In the genomic region with DNA sequence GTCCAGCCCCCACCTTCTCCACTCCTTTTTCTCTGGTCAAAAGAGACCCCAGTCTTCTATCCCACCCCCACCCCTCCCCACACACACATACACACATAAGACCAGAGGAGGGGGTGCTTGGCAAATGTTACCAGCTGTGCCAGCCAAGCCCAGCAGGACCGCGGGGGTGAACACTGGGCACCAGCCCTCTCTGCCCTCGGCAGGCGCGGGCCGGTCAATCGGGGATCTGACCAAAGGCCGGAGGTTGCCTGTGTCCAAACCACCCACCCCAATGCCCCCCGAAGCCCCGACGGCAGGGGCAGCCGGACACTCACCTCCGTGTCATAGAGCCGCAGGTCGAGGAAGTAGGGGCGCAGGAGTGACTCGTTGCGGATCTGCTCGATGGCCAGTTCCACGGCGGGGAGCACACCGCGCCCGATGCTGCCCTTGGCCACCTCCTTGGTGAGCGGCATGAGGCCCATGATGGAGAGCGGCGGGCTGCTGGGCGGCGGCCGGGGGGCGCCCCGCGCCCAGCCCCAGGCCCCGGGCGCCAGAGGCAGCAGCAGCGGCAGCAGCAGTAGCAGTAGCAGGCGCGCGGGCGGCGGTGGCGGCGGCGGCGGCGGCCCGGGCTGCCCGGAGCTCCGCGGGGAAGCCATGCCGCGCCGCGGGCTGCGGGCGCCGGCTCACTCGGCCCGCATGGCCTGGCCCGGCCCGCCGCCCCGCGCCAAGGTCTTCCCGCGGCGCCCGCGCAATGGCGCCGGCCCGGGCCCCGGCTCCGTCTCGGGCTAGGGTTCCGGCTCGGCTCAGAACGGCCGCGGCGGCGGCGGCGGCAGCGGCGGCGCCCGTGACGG, we compare ENCODE assay signal across 9 cellular contexts. TPM values are rescaled to one million over a fixed set of nuclear protein-coding genes. Genes with fewer than 3 reads are reported as not detected.
DNase-seq lines count a peak whose midpoint lies in the region; ATAC-seq and TF ChIP-seq lines count a peak whose summit lies in the region.
"Had no signal": no experiment of that assay in that cellular context is flagged by ENCODE, and none has a peak within 500 bp of the region (broad histone marks: within the 10 kb centered on the region; RNA-seq: fewer than 3 reads in every experiment).

No MANE protein-coding gene starts in this region.

- no peak for TF ChIP-seq CTCF in left ventricle myocardium inferior (IDR thresholded peaks at IDR 0.05; ENCODE audit: borderline replicate concordance)
- no peak for TF ChIP-seq CTCF in astrocyte of the cerebellum (IDR thresholded peaks at IDR 0.05; ENCODE audit: low read depth, low read length, missing control alignments)
- TF ChIP-seq CTCF in upper lobe of left lung (IDR thresholded peaks at IDR 0.05) = no peak

- intact Hi-C loops in left ventricle myocardium inferior (cut with micrococcal nuclease) = no loop called here
- intact Hi-C loops in left ventricle myocardium superior (cut with micrococcal nuclease) = no loop called here

- H3K36me3 ChIP-seq in left ventricle myocardium inferior (no peaks in the 10 kb centered on the region), upper lobe of left lung (no peaks in the 10 kb centered on the region)

- H3K4me1 ChIP-seq in left ventricle myocardium inferior = peaks cover 27% of the 10 kb centered on the region
- H3K4me1 ChIP-seq in upper lobe of left lung = peaks cover 15 to 30% (median 19%) of the 10 kb centered on the region in 4 donors

- H3K4me3 ChIP-seq in left ventricle myocardium inferior (peak overlapping the region; percentile 63), astrocyte of the cerebellum (ENCODE audit: low read depth, low read length) (peak overlapping the region; percentile 14), upper lobe of left lung (peak overlapping the region in 3 of 4 donors; percentile 37 to 46 (median 40))

- no peak for TF ChIP-seq EP300 in upper lobe of left lung (IDR thresholded peaks at IDR 0.05)

- ATAC-seq in left ventricle myocardium superior (no peak), left lobe of liver (peak; percentile 24), upper lobe of left lung (ENCODE audit: low FRiP score in 2 of 2) (no peak), HG03457 (IDR thresholded peaks at IDR 0.05; ENCODE audit: unreplicated experiment) (no peak)

- DNase-seq in left ventricle myocardium inferior = no peak
- DNase-seq in left ventricle myocardium superior = no peak
- no peak for DNase-seq in astrocyte of the cerebellum (ENCODE audit: low read depth)
- no peak for DNase-seq in left lobe of liver (ENCODE audit: low spot score)
- DNase-seq in upper lobe of left lung = peak in 1 of 2 donors; percentile 72
- no peak for DNase-seq in inferior parietal cortex (ENCODE audit: extremely low spot score)
- no peak for DNase-seq in NCI-H2107 treated with DMSO at 0.1 percent for 48 hours (lab: John Stamatoyannopoulos, UW; ENCODE audit: unreplicated experiment)
- DNase-seq: SIG-M5 had no signal

- H3K9me3 ChIP-seq in left ventricle myocardium inferior (replicated peaks) (no peaks in the 10 kb centered on the region), upper lobe of left lung (no peaks in the 10 kb centered on the region)

- WGBS in upper lobe of left lung, 2 donors = 4 to 10% methylated on average over 11 to 18 of the region's 89 CpGs

- TF ChIP-seq POLR2A in upper lobe of left lung (IDR thresholded peaks at IDR 0.05) = no peak

- H3K27ac ChIP-seq in left ventricle myocardium inferior (replicated peaks) = no peak overlapping the region
- no peak overlapping the region for H3K27ac ChIP-seq in upper lobe of left lung

- peaks cover 98% of the 10 kb centered on the region for H3K27me3 ChIP-seq in left ventricle myocardium inferior (ENCODE audit: low read depth)
- peaks cover 0 to 33% (median 25%) of the 10 kb centered on the region in 4 donors for H3K27me3 ChIP-seq in upper lobe of left lung

- in situ Hi-C loops in astrocyte of the cerebellum (cut with HindIII; ENCODE audit: low sequenced_read_pairs) = no loop called here

RNA-seq across cellular contexts. Expression of a gene that starts 0.4 kb away (rescaled TPM):
- 1.1 TPM for total RNA-seq in left ventricle myocardium inferior
- 0.62 TPM for total RNA-seq in left ventricle myocardium superior
- not detected for total RNA-seq in left lobe of liver
- total RNA-seq in upper lobe of left lung = under 1 TPM in 5 of 6 donors, not detected in 1; 0.15 to 1.00 (median 0.81) TPM
